In the genomic region with DNA sequence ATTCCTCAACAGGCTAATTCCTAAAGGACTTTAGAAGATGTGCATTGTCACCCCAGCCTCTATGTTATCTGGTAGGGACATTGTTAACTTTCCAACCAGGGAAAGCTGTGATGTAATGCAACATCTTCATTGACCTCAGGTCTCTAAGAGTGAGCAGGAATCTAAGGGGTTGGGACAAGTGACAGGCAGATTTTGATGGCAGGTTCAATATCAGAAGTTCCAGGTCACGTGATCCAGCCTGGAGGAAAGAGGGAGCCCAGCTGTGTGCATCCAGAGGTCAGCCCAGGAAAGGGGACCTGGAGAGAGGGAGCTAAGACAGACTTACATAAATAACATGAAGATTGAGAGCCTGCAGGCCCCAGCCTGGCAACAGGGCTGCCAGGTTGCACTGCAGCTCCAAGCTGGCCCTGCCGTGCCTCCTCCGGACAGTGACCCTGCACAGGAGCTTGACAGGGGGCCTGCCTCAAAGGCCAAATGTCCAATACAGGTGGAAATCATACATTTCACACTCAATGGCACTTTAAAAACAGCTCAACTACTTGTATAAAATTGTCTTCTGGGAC, we compare ENCODE assay signal across 23 cellular contexts.
"Had no signal": no experiment of that assay in that cellular context is flagged by ENCODE, and none has a peak within 500 bp of the region (broad histone marks: within the 10 kb centered on the region; RNA-seq: fewer than 3 reads in every experiment).

No MANE protein-coding gene starts in this region.

- H3K4me3 Mint-ChIP-seq: nephron had no signal

- ATAC-seq: esophagus mucosa, gastrocnemius medialis, left lung, sciatic nerve had no signal

- FAIRE-seq: islet of Langerhans had no signal

- H3K27ac Mint-ChIP-seq: nephron had no signal

- H3K4me3 ChIP-seq: dorsolateral prefrontal cortex, gastrocnemius medialis, heart right ventricle, left lung, lung, prostate gland, stomach, thoracic aorta, upper lobe of left lung, uterus had no signal

- H3K27ac ChIP-seq: gastrocnemius medialis, left lung, parathyroid adenoma, prostate gland, stomach, thoracic aorta, upper lobe of left lung, uterus had no signal

- H3K4me1 ChIP-seq: left lung, parathyroid adenoma, prostate gland, upper lobe of left lung, uterus had no signal

- DNase-seq: cortex of kidney; dorsolateral prefrontal cortex; effector CD8-positive, alpha-beta T cell; gastrocnemius medialis; hypothalamus; kidney glomerular epithelial cell; left lung; mesenchymal stem cell; midbrain; stimulated activated naive CD4-positive, alpha-beta T cell; stomach; substantia nigra; uterus had no signal

- H3K9me3 Mint-ChIP-seq: nephron had no signal

- H3K9me3 ChIP-seq: gastrocnemius medialis, heart right ventricle, left lung, prostate gland, stomach, thoracic aorta, upper lobe of left lung, uterus had no signal
